ENCODE assay signal across 1 cellular context in the genomic region with DNA sequence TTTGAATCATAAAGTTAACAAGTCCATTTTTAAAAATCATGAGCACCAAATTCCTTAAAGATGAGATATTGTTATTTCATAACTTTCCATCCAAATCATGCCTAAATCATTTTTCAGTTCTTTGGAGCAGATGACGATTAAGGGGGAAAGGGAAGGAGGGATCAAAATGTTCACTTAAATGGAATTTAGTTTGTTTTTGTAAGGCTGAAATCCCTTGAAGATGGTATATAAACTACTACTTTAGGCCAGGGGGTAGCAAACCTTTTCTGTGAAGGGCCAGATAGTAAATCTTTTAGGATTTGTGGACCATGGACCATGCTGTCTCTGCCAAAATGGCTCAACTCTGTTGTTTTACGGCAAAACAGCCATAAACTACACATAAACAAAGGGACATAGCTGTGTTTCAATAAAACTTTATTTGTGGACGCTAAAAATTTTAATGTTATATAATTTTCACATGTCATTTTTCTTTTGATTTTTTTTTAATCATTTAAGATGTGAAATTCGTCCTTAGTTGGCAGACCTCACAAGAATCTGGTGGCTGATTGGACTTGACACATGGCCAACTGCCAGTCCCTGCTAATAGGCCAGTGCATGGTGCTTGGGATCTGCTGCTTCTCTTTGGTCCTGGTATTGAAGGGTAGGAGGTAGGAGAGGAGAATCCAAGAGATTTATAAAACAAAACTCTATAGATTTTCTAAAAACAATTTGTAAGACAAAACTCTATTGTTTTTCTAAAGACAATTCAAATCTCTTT.
TF ChIP-seq lines count a peak whose summit lies in the region.

No MANE protein-coding gene starts in this region.

TF ChIP-seq in K562, 482 proteins besides CTCF, POLR2A, EP300 and RAD21:
- TF ChIP-seq, protein P1, sequence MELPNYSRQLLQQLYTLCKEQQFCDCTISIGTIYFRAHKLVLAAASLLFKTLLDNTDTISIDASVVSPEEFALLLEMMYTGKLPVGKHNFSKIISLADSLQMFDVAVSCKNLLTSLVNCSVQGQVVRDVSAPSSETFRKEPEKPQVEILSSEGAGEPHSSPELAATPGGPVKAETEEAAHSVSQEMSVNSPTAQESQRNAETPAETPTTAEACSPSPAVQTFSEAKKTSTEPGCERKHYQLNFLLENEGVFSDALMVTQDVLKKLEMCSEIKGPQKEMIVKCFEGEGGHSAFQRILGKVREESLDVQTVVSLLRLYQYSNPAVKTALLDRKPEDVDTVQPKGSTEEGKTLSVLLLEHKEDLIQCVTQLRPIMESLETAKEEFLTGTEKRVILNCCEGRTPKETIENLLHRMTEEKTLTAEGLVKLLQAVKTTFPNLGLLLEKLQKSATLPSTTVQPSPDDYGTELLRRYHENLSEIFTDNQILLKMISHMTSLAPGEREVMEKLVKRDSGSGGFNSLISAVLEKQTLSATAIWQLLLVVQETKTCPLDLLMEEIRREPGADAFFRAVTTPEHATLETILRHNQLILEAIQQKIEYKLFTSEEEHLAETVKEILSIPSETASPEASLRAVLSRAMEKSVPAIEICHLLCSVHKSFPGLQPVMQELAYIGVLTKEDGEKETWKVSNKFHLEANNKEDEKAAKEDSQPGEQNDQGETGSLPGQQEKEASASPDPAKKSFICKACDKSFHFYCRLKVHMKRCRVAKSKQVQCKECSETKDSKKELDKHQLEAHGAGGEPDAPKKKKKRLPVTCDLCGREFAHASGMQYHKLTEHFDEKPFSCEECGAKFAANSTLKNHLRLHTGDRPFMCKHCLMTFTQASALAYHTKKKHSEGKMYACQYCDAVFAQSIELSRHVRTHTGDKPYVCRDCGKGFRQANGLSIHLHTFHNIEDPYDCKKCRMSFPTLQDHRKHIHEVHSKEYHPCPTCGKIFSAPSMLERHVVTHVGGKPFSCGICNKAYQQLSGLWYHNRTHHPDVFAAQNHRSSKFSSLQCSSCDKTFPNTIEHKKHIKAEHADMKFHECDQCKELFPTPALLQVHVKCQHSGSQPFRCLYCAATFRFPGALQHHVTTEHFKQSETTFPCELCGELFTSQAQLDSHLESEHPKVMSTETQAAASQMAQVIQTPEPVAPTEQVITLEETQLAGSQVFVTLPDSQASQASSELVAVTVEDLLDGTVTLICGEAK (IDR thresholded peaks at IDR 0.05) = peak; percentile 96
- TF ChIP-seq, protein P1 (CRISPR knock-in tag; IDR thresholded peaks at IDR 0.05) = peak; percentile 93
- no peak for TF ChIP-seq NR4A1 (CRISPR knock-in tag; IDR thresholded peaks at IDR 0.05)
- 0 out of 2 replicates have a peak, but pooled peaks have one; percentile 37 for TF ChIP-seq NR4A1 (tag; IDR thresholded peaks at IDR 0.05)
- no peak for TF ChIP-seq ZNF695 (CRISPR knock-in tag; IDR thresholded peaks at IDR 0.05)
